1 cellular context compared by ENCODE assay signal in the genomic region with DNA sequence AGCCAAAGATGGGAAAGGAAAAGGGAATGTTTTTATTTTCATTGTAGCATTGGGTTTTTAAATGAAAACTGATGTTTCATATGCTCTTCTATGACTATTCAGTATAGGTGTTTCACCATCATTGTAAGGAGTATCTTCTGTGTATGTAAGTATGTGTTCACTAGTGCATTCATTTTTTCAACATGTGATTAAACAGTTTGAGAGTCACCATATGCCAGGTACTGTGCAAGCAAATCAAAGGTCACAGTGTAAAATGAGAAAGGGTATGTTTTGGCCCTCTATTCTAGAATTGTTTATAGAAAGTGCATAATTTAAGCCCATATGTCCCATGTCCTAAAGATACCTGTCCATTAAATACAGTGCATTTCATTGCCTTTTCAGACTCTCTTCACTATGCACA.
TF ChIP-seq lines count a peak whose summit lies in the region.

No MANE protein-coding gene starts in this region.

TF ChIP-seq in GM12878, 131 proteins besides CTCF, POLR2A, EP300 and RAD21 (continued from another document):
- TF ChIP-seq, protein P1, sequence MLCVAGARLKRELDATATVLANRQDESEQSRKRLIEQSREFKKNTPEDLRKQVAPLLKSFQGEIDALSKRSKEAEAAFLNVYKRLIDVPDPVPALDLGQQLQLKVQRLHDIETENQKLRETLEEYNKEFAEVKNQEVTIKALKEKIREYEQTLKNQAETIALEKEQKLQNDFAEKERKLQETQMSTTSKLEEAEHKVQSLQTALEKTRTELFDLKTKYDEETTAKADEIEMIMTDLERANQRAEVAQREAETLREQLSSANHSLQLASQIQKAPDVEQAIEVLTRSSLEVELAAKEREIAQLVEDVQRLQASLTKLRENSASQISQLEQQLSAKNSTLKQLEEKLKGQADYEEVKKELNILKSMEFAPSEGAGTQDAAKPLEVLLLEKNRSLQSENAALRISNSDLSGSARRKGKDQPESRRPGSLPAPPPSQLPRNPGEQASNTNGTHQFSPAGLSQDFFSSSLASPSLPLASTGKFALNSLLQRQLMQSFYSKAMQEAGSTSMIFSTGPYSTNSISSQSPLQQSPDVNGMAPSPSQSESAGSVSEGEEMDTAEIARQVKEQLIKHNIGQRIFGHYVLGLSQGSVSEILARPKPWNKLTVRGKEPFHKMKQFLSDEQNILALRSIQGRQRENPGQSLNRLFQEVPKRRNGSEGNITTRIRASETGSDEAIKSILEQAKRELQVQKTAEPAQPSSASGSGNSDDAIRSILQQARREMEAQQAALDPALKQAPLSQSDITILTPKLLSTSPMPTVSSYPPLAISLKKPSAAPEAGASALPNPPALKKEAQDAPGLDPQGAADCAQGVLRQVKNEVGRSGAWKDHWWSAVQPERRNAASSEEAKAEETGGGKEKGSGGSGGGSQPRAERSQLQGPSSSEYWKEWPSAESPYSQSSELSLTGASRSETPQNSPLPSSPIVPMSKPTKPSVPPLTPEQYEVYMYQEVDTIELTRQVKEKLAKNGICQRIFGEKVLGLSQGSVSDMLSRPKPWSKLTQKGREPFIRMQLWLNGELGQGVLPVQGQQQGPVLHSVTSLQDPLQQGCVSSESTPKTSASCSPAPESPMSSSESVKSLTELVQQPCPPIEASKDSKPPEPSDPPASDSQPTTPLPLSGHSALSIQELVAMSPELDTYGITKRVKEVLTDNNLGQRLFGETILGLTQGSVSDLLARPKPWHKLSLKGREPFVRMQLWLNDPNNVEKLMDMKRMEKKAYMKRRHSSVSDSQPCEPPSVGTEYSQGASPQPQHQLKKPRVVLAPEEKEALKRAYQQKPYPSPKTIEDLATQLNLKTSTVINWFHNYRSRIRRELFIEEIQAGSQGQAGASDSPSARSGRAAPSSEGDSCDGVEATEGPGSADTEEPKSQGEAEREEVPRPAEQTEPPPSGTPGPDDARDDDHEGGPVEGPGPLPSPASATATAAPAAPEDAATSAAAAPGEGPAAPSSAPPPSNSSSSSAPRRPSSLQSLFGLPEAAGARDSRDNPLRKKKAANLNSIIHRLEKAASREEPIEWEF (IDR thresholded peaks at IDR 0.05; ENCODE audit: insufficient replicate concordance, low read depth, low read length) = no peak
- TF ChIP-seq ASH2L (IDR thresholded peaks at IDR 0.05; ENCODE audit: borderline replicate concordance, low read depth) (no peak), WRNIP1 (IDR thresholded peaks at IDR 0.05; ENCODE audit: borderline replicate concordance, low read depth, low read length) (no peak), NFXL1 (IDR thresholded peaks at IDR 0.05; ENCODE audit: borderline replicate concordance) (no peak), MTA3 (IDR thresholded peaks at IDR 0.05; ENCODE audit: borderline replicate concordance, low read length) (no peak), IRF4 (IDR thresholded peaks at IDR 0.05; ENCODE audit: low read depth, low read length) (no peak), MYC (IDR thresholded peaks at IDR 0.05; ENCODE audit: insufficient read depth, insufficient read length, insufficient replicate concordance, low read length, severe bottlenecking) (no peak)
- TF ChIP-seq, protein P2, sequence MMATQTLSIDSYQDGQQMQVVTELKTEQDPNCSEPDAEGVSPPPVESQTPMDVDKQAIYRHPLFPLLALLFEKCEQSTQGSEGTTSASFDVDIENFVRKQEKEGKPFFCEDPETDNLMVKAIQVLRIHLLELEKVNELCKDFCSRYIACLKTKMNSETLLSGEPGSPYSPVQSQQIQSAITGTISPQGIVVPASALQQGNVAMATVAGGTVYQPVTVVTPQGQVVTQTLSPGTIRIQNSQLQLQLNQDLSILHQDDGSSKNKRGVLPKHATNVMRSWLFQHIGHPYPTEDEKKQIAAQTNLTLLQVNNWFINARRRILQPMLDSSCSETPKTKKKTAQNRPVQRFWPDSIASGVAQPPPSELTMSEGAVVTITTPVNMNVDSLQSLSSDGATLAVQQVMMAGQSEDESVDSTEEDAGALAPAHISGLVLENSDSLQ (IDR thresholded peaks at IDR 0.05) = no peak
